8 cellular contexts compared by ENCODE assay signal in the genomic region with DNA sequence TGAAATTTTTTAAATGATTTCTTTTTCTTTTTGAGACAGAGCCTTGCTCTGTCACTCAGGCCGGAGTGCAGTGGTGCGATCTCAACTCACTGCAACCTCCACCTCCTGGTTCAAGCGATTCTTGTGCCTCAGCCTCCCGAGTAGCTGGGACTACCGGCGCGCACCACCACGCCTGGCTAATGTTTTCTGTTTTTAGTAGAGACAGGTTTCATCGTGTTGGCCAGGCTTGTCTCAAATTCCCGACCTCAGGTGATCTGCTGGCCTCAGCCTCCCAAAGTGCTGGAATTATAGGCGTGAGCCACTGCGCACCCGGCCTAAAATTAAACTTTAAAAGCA. TPM values are rescaled to one million over a fixed set of nuclear protein-coding genes. Genes with fewer than 3 reads are reported as not detected.
A peak's percentile ranks its signal among the peaks of the same experiment; 100 is the strongest.
DNase-seq lines count a peak whose midpoint lies in the region; ATAC-seq and TF ChIP-seq lines count a peak whose summit lies in the region.
"Not testable (repeated sequence)": the region's sequence is repeated elsewhere in the genome, so short reads cannot be mapped to it uniquely, and the experiment has no call there.

No MANE protein-coding gene starts in this region.

- H3K36me3 ChIP-seq in DOHH2 (ENCODE audit: control insufficient read depth, low read length), result peaks cover 30% of the 10 kb centered on the region
- not testable (repeated sequence) for H3K36me3 ChIP-seq in MG63; brain microvascular endothelial cell (replicated peaks); fibroblast of lung (ENCODE audit: control insufficient read depth, insufficient read depth, low read length); right lobe of liver; parathyroid adenoma (ENCODE audit: control insufficient read depth, insufficient read depth, low read length); upper lobe of left lung

- not testable (repeated sequence) for H3K9me3 ChIP-seq in DOHH2 (ENCODE audit: control insufficient read depth, insufficient read depth, low read length); MG63; fibroblast of lung (ENCODE audit: control insufficient read depth, insufficient read depth, low read depth, low read length); right lobe of liver; parathyroid adenoma (ENCODE audit: control insufficient read depth, low read length); upper lobe of left lung

- H3K9me2 ChIP-seq in DOHH2 (replicated peaks; ENCODE audit: control insufficient read depth, low read length), result not testable (repeated sequence)

- ATAC-seq in right lobe of liver; upper lobe of left lung (ENCODE audit: low FRiP score in 2 of 2): not testable (repeated sequence)

- H3K27me3 Mint-ChIP-seq in activated CD4-positive, alpha-beta T cell treated with anti-CD3 and anti-CD28 coated beads, Interleukin-2, amount 10 ng/mL, durations not matched to agents 24 days and 14 days, result not testable (repeated sequence)

- not testable (repeated sequence) for H3K9me3 Mint-ChIP-seq in activated CD4-positive, alpha-beta T cell treated with anti-CD3 and anti-CD28 coated beads, Interleukin-2, amount 10 ng/mL, durations not matched to agents 24 days and 14 days

- in situ Hi-C loops in brain microvascular endothelial cell (cut with HindIII; ENCODE audit: low pct_ligation_motif_present, low sequenced_read_pairs), result not testable (repeated sequence)

- H3K27ac ChIP-seq in DOHH2 (ENCODE audit: low read depth, low read length); brain microvascular endothelial cell; right lobe of liver; parathyroid adenoma; upper lobe of left lung: not testable (repeated sequence)
- peak overlapping the region; percentile 90 for H3K27ac ChIP-seq in fibroblast of lung (ENCODE audit: insufficient read depth, low read length)

- WGBS in right lobe of liver (ENCODE audit: insufficient coverage, low coverage, low lambda C conversion rate, missing lambda C conversion rate), result 85% methylated on average over 12 of the region's 13 CpGs
- 87% methylated on average over 13 of the region's 13 CpGs for WGBS in upper lobe of left lung, 2 donors

- not testable (repeated sequence) for H4K20me1 ChIP-seq in DOHH2 (ENCODE audit: control insufficient read depth, insufficient read depth, low read depth, low read length); fibroblast of lung (ENCODE audit: control insufficient read depth, extremely low read depth, insufficient read depth, low read length)

- not testable (repeated sequence) for TF ChIP-seq EP300 in upper lobe of left lung (IDR thresholded peaks at IDR 0.05)

- not testable (repeated sequence) for H2AFZ ChIP-seq in fibroblast of lung (ENCODE audit: low read length); parathyroid adenoma

- not testable (repeated sequence) for DNase-seq in MG63; brain microvascular endothelial cell; fibroblast of lung (ENCODE audit: low read depth in 2 of 2); right lobe of liver
- peak; percentile 56 for DNase-seq in activated CD4-positive, alpha-beta T cell treated with anti-CD3 and anti-CD28 coated beads, Interleukin-2, amount 10 ng/mL, durations not matched to agents 24 days and 14 days
- peak in 1 of 2 donors; percentile 25 for DNase-seq in upper lobe of left lung

- H3K4me1 Mint-ChIP-seq in activated CD4-positive, alpha-beta T cell treated with anti-CD3 and anti-CD28 coated beads, Interleukin-2, amount 10 ng/mL, durations not matched to agents 24 days and 14 days, result peaks cover 55% of the 10 kb centered on the region

- H3K27me3 ChIP-seq in DOHH2 (ENCODE audit: control insufficient read depth, low read length); MG63; brain microvascular endothelial cell (replicated peaks); fibroblast of lung (ENCODE audit: control insufficient read depth, insufficient read depth, low read length); right lobe of liver; parathyroid adenoma (ENCODE audit: control insufficient read depth, insufficient read depth, low read length); upper lobe of left lung: not testable (repeated sequence)

- not testable (repeated sequence) for TF ChIP-seq POLR2A in right lobe of liver (IDR thresholded peaks at IDR 0.05); upper lobe of left lung (IDR thresholded peaks at IDR 0.05)

- H3F3A ChIP-seq in DOHH2 (ENCODE audit: control insufficient read depth, insufficient read depth), result not testable (repeated sequence)

- peaks cover 53% of the 10 kb centered on the region for H3K4me1 ChIP-seq in DOHH2 (ENCODE audit: control insufficient read depth, low read length)
- H3K4me1 ChIP-seq in fibroblast of lung (ENCODE audit: control insufficient read depth, extremely low read depth, insufficient read depth, low read length); parathyroid adenoma: not testable (repeated sequence)
- H3K4me1 ChIP-seq in right lobe of liver, result peaks cover 0 to 25% (median 8%) of the 10 kb centered on the region in 4 donors
- H3K4me1 ChIP-seq in upper lobe of left lung, result peaks cover 18 to 30% (median 24%) of the 10 kb centered on the region in 4 donors

- not testable (repeated sequence) for H3K9ac ChIP-seq in fibroblast of lung (ENCODE audit: insufficient read depth, low read length); parathyroid adenoma

- intact Hi-C loops in activated CD4-positive, alpha-beta T cell treated with anti-CD3 and anti-CD28 coated beads, Interleukin-2, amount 10 ng/mL, durations not matched to agents 24 days and 14 days (cut with micrococcal nuclease), result loop anchor here (2.0 kb wide), 1 partner anchor 312 kb away; no protein-coding TSS in a partner anchor
- intact Hi-C loops in right lobe of liver (cut with DNase I), result not testable (repeated sequence)

- TF ChIP-seq CTCF in DOHH2 (IDR thresholded peaks at IDR 0.05; ENCODE audit: low read depth, low read length, poor library complexity, severe bottlenecking); brain microvascular endothelial cell (IDR thresholded peaks at IDR 0.05; ENCODE audit: low read depth, low read length, missing control alignments); fibroblast of lung (conservative IDR thresholded peaks at IDR 0.05 in 1 of 2, IDR thresholded peaks at IDR 0.05 in 1 of 2; ENCODE audit: low read depth in 1 of 2, low read length in 2 of 2); right lobe of liver (IDR thresholded peaks at IDR 0.05); parathyroid adenoma (IDR thresholded peaks at IDR 0.05); upper lobe of left lung (IDR thresholded peaks at IDR 0.05): not testable (repeated sequence)

- H3K4me3 Mint-ChIP-seq in activated CD4-positive, alpha-beta T cell treated with anti-CD3 and anti-CD28 coated beads, Interleukin-2, amount 10 ng/mL, durations not matched to agents 24 days and 14 days, result peak overlapping the region; percentile 95

- H3K4me2 ChIP-seq in DOHH2 (ENCODE audit: low read length) (peak overlapping the region; percentile 88), fibroblast of lung (ENCODE audit: extremely low read depth, insufficient read depth, low read length) (peak overlapping the region; percentile 82), parathyroid adenoma (ENCODE audit: low read length) (peak overlapping the region; percentile 68)

- H3K79me2 ChIP-seq in DOHH2 (ENCODE audit: control insufficient read depth, low read length) (peaks cover 64% of the 10 kb centered on the region), fibroblast of lung (ENCODE audit: control insufficient read depth, insufficient read depth, low read length) (peaks cover 26% of the 10 kb centered on the region)
- H3K79me2 ChIP-seq in parathyroid adenoma, result not testable (repeated sequence)

- peak overlapping the region; percentile 96 for H3K4me3 ChIP-seq in DOHH2 (ENCODE audit: low read length)
- H3K4me3 ChIP-seq in MG63, result peak overlapping the region; percentile 91
- peak overlapping the region; percentile 95 for H3K4me3 ChIP-seq in brain microvascular endothelial cell (ENCODE audit: low read depth, low read length)
- H3K4me3 ChIP-seq in fibroblast of lung (replicated peaks in 1 of 4; ENCODE audit: control extremely low read depth in 1 of 4, insufficient read depth in 1 of 4, low read depth in 3 of 4, low read length in 4 of 4), result peak overlapping the region; percentile 75 to 90 (median 84)
- H3K4me3 ChIP-seq in right lobe of liver, result peak overlapping the region in 2 of 3 donors; percentile 71 to 86
- peak overlapping the region; percentile 78 for H3K4me3 ChIP-seq in parathyroid adenoma (ENCODE audit: low read depth, low read length)
- peak overlapping the region in 3 of 4 donors; percentile 79 to 99 (median 98) for H3K4me3 ChIP-seq in upper lobe of left lung

- peaks cover 27% of the 10 kb centered on the region for H3K36me3 Mint-ChIP-seq in activated CD4-positive, alpha-beta T cell treated with anti-CD3 and anti-CD28 coated beads, Interleukin-2, amount 10 ng/mL, durations not matched to agents 24 days and 14 days (ENCODE audit: low read depth)

- H3K27ac Mint-ChIP-seq in activated CD4-positive, alpha-beta T cell treated with anti-CD3 and anti-CD28 coated beads, Interleukin-2, amount 10 ng/mL, durations not matched to agents 24 days and 14 days, result peak overlapping the region; percentile 97

RNA-seq across cellular contexts. Expression of gene GMCL1, which starts 1.4 kb away (rescaled TPM):
- 2.2 and 4.6 TPM in 2 replicates for total RNA-seq in MG63 (2014; rRNA removed; shearing (Covaris generic); ENCODE audit: low replicate concordance)
- total RNA-seq in activated CD4-positive, alpha-beta T cell treated with anti-CD3 and anti-CD28 coated beads, Interleukin-2, amount 10 ng/mL, durations not matched to agents 24 days and 14 days, result 25.9 and 28.0 TPM in 2 replicates
- total RNA-seq in fibroblast of lung, result 7.7 and 9.1 TPM in 2 replicates
- polyA plus RNA-seq in fibroblast of lung, result 7.6 and 12.4 TPM in 2 replicates
- polyA plus RNA-seq in fibroblast of lung (2012), result 5.7 and 7.6 TPM in 2 replicates
- 0.15 and 0.67 TPM in 2 replicates for polyA minus RNA-seq in fibroblast of lung (ENCODE audit: low replicate concordance)
- total RNA-seq in right lobe of liver, result 10 to 100 TPM in 2 of 6 experiments, 1 to 10 TPM in 4; 5.8 to 11.4 (median 6.8) TPM
- total RNA-seq in upper lobe of left lung, result 10 to 100 TPM; 11.9 to 23.1 (median 17.5) TPM
